29 cellular contexts compared by ENCODE assay signal in the genomic region with DNA sequence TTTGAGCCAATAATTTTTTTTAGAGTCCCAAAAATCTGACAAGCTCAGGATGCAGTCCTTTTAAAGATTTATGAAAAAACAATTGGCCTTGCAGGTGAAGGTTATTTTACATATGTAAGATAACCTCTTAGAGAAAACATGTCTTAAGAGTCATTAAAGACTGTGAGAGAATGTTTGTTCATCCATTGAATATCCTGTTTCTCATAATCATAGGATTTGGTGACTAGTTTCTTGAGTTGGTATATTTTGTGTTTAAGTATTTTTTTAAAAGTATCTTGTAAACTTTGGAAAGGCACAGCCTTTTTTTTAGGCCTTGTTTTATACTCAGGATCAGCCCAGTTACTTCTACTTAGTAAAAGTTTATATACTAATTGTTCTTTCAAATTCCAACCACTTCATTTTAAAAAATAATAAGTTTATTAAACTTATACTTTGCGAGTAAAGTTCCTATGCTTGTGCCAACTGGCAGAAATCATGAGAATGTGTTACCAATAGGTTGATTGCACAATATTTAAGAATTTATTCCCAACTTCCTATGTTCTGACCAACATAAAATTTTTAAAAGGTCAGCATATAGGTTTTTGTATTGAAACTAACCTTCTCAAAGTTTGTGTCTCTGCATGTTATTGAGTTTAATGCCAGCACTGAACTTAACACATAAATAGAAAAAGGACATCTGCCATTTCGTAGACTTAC. TPM values are rescaled to one million over a fixed set of nuclear protein-coding genes. Genes with fewer than 3 reads are reported as not detected.
DNase-seq lines count a peak whose midpoint lies in the region; ATAC-seq and TF ChIP-seq lines count a peak whose summit lies in the region.
"Had no signal": no experiment of that assay in that cellular context is flagged by ENCODE, and none has a peak within 500 bp of the region (broad histone marks: within the 10 kb centered on the region; RNA-seq: fewer than 3 reads in every experiment).

No MANE protein-coding gene starts in this region.

- no peak overlapping the region for H2BK15ac ChIP-seq in mesendoderm (replicated peaks; ENCODE audit: low read depth)

- no peak overlapping the region for H3K56ac ChIP-seq in mesendoderm (ENCODE audit: low read length)

- no peak overlapping the region for H3K23ac ChIP-seq in mesendoderm (ENCODE audit: low read length)

- H3K4me1 Mint-ChIP-seq in natural killer cell, result no peaks in the 10 kb centered on the region
- H3K4me1 Mint-ChIP-seq: CD8-positive, alpha-beta memory T cell had no signal

- H3K4me2 ChIP-seq in Loucy (ENCODE audit: low read depth, low read length, poor library complexity, severe bottlenecking) (no peak overlapping the region), mesendoderm (ENCODE audit: low read length) (no peak overlapping the region)

- peak; percentile 28 to 63 for DNase-seq in dermis microvascular lymphatic vessel endothelial cell (ENCODE audit: low read depth in 2 of 2)
- peak; percentile 20 for DNase-seq in fibroblast of the conjunctiva (ENCODE audit: low read depth)
- DNase-seq in stimulated activated naive CD4-positive, alpha-beta T cell (lab: John Stamatoyannopoulos, UW), result no peak
- DNase-seq in mesendoderm, result no peak
- no peak for DNase-seq in stimulated activated CD4-positive, alpha-beta T cell treated with anti-CD3 and anti-CD28 coated beads, Interleukin-15, amount 100 ng/mL, for 24 hours
- no peak for DNase-seq in natural killer cell
- DNase-seq: activated CD4-positive, alpha-beta T cell treated with anti-CD3 and anti-CD28 coated beads for 1 hour; activated CD8-positive, alpha-beta T cell treated with anti-CD3 and anti-CD28 coated beads, Interleukin-2, amount 10 ng/mL, durations not matched to agents 7 days and 5 days; BE2C; CD8-positive, alpha-beta memory T cell; cerebellar nuclear complex; DMS 273 treated with DMSO at 0.1 percent for 48 hours; GDM1; hypothalamus; immature natural killer cell; KG1; naive B cell; NCI-H1417 treated with DMSO at 0.1 percent for 48 hours; NCI-H774; psoas muscle had no signal

- no peak overlapping the region for H4K8ac ChIP-seq in mesendoderm (ENCODE audit: low read depth, low read length)

- no peak overlapping the region for H2BK5ac ChIP-seq in mesendoderm (ENCODE audit: low read length)

- no peaks in the 10 kb centered on the region for H3K9me2 ChIP-seq in Loucy (replicated peaks; ENCODE audit: low read depth, low read length)

- WGBS in mesendoderm (ENCODE audit: extremely low coverage, insufficient coverage, low lambda C conversion rate), result no CpG with 5 or more reads among the region's 2 CpGs

- no peak for TF ChIP-seq CTCF in Loucy (conservative IDR thresholded peaks at IDR 0.05; ENCODE audit: low read length)
- TF ChIP-seq CTCF in natural killer cell (IDR thresholded peaks at IDR 0.05), result no peak

- intact Hi-C loops in natural killer cell (cut with micrococcal nuclease), result loop anchor here (5.0 kb wide), 1 partner anchor 37 kb away; no protein-coding TSS in a partner anchor

- no peak overlapping the region for H2BK120ac ChIP-seq in mesendoderm (ENCODE audit: low read depth, low read length)

- no peaks in the 10 kb centered on the region for H3K27me3 ChIP-seq in ACC112 (ENCODE audit: insufficient read depth, low read length)
- no peaks in the 10 kb centered on the region for H3K27me3 ChIP-seq in Loucy (ENCODE audit: insufficient read depth, low read length, poor library complexity, severe bottlenecking)
- H3K27me3 ChIP-seq in mesendoderm (ENCODE audit: insufficient read depth, low read length, poor library complexity), result no peaks in the 10 kb centered on the region
- H3K27me3 ChIP-seq: BE2C, gastroesophageal sphincter had no signal

- H3K36me3 ChIP-seq in ACC112 (ENCODE audit: insufficient read depth, low read length), result no peaks in the 10 kb centered on the region
- no peaks in the 10 kb centered on the region for H3K36me3 ChIP-seq in Loucy (ENCODE audit: insufficient read depth, low read length)
- no peaks in the 10 kb centered on the region for H3K36me3 ChIP-seq in mesendoderm (ENCODE audit: control insufficient read depth, insufficient read depth, low read length)
- H3K36me3 ChIP-seq: BE2C, gastroesophageal sphincter, thoracic aorta had no signal

- no peaks in the 10 kb centered on the region for H3K27me3 Mint-ChIP-seq in natural killer cell (ENCODE audit: low read depth in 2 of 2)
- H3K27me3 Mint-ChIP-seq: activated naive CD8-positive, alpha-beta T cell; naive B cell; stimulated activated naive CD8-positive, alpha-beta T cell treated with anti-CD3 and anti-CD28 coated beads, Interleukin-15, Interleukin-2, amounts not matched to agents 100 ng/mL and 50 ng/mL, for 24 hours had no signal

- H3K9me3 Mint-ChIP-seq in natural killer cell, result no peaks in the 10 kb centered on the region
- H3K9me3 Mint-ChIP-seq: activated T-helper 2 cell treated with anti-CD3 and anti-CD28 coated beads, Interferon-gamma antibody, Interleukin-2, Interleukin-4, amounts not matched to agents 10 μg/mL and 5 μg/mL and 100 μg/mL, durations not matched to agents 14 hours and 24 hours and 36 hours; CD8-positive, alpha-beta memory T cell; immature natural killer cell; naive B cell had no signal

- no peaks in the 10 kb centered on the region for H3K9me3 ChIP-seq in Loucy (ENCODE audit: insufficient read depth, low read depth, low read length)
- H3K9me3 ChIP-seq: BE2C, gastroesophageal sphincter, psoas muscle, thoracic aorta had no signal

- no peak overlapping the region for H3K4me3 Mint-ChIP-seq in natural killer cell
- H3K4me3 Mint-ChIP-seq: activated CD8-positive, alpha-beta T cell treated with anti-CD3 and anti-CD28 coated beads, Interleukin-2, amount 10 ng/mL, durations not matched to agents 7 days and 5 days; activated naive CD8-positive, alpha-beta T cell; CD8-positive, alpha-beta memory T cell; immature natural killer cell; naive B cell; stimulated activated naive CD8-positive, alpha-beta T cell treated with anti-CD3 and anti-CD28 coated beads, Interleukin-15, Interleukin-2, amounts not matched to agents 100 ng/mL and 50 ng/mL, for 24 hours had no signal

- H2AFZ ChIP-seq in ACC112 (ENCODE audit: low read length, unreplicated experiment) (peak overlapping the region; percentile 96), Loucy (ENCODE audit: low read length) (peak overlapping the region; percentile 13; the same call in 1 of the 2 replicates)

- H2AK5ac ChIP-seq in mesendoderm (ENCODE audit: low read length), result no peak overlapping the region

- H3K4me3 ChIP-seq in ACC112 (ENCODE audit: low read depth, low read length), result no peak overlapping the region
- no peak overlapping the region for H3K4me3 ChIP-seq in Loucy (ENCODE audit: low read length, poor library complexity, severe bottlenecking)
- no peak overlapping the region for H3K4me3 ChIP-seq in mesendoderm (ENCODE audit: low read length)
- H3K4me3 ChIP-seq: gastroesophageal sphincter, psoas muscle, thoracic aorta had no signal

- H3K79me2 ChIP-seq in ACC112 (ENCODE audit: control insufficient read depth, insufficient read depth, low read length, unreplicated experiment), result no peaks in the 10 kb centered on the region
- no peaks in the 10 kb centered on the region for H3K79me2 ChIP-seq in Loucy (ENCODE audit: insufficient read depth, low read length)
- H3K79me2 ChIP-seq in mesendoderm (ENCODE audit: control insufficient read depth, insufficient read depth, low read length), result no peaks in the 10 kb centered on the region

- H3K27ac Mint-ChIP-seq in natural killer cell, result no peak overlapping the region
- H3K27ac Mint-ChIP-seq: activated CD8-positive, alpha-beta T cell treated with anti-CD3 and anti-CD28 coated beads, Interleukin-2, amount 10 ng/mL, durations not matched to agents 7 days and 5 days; activated naive CD8-positive, alpha-beta T cell; activated T-helper 2 cell treated with anti-CD3 and anti-CD28 coated beads, Interferon-gamma antibody, Interleukin-2, Interleukin-4, amounts not matched to agents 10 μg/mL and 5 μg/mL and 100 μg/mL, durations not matched to agents 14 hours and 24 hours and 36 hours; immature natural killer cell; naive B cell; stimulated activated naive CD8-positive, alpha-beta T cell treated with anti-CD3 and anti-CD28 coated beads, Interleukin-15, Interleukin-2, amounts not matched to agents 100 ng/mL and 50 ng/mL, for 24 hours had no signal

- H3K79me1 ChIP-seq in mesendoderm (ENCODE audit: low read length), result no peaks in the 10 kb centered on the region

- H3K4me1 ChIP-seq in ACC112 (ENCODE audit: control insufficient read depth, insufficient read depth, low read length, unreplicated experiment), result peaks cover 45% of the 10 kb centered on the region
- H3K4me1 ChIP-seq in Loucy (ENCODE audit: insufficient read depth, low read length, poor library complexity, severe bottlenecking), result peaks cover 6% of the 10 kb centered on the region
- no peaks in the 10 kb centered on the region for H3K4me1 ChIP-seq in mesendoderm (ENCODE audit: control insufficient read depth, low read depth, low read length)
- H3K4me1 ChIP-seq: BE2C, gastroesophageal sphincter, psoas muscle had no signal

- no peak for ATAC-seq in natural killer cell
- ATAC-seq: activated CD8-positive, alpha-beta T cell treated with anti-CD3 and anti-CD28 coated beads, Interleukin-2, amount 10 ng/mL, durations not matched to agents 7 days and 5 days; gastroesophageal sphincter; psoas muscle; SK-N-SH treated with all-trans-retinoic acid at 6 μM for 48 hours had no signal

- no peaks in the 10 kb centered on the region for H3F3A ChIP-seq in Loucy (ENCODE audit: low read depth)

- no peak overlapping the region for H3K4ac ChIP-seq in mesendoderm (ENCODE audit: low read depth, low read length)

- H4K20me1 ChIP-seq in Loucy (ENCODE audit: insufficient read depth, low read length, poor library complexity, severe bottlenecking), result no peaks in the 10 kb centered on the region

- H3K18ac ChIP-seq in mesendoderm (ENCODE audit: low read length), result no peak overlapping the region

- H3K27ac ChIP-seq in ACC112 (ENCODE audit: low read depth, low read length), result peak overlapping the region; percentile 74
- H3K27ac ChIP-seq in mesendoderm (ENCODE audit: low read depth, low read length), result no peak overlapping the region
- H3K27ac ChIP-seq: gastroesophageal sphincter, psoas muscle, thoracic aorta had no signal

- no peak overlapping the region for H4K5ac ChIP-seq in mesendoderm (ENCODE audit: low read length)

- no peak overlapping the region for H3K9ac ChIP-seq in Loucy (ENCODE audit: low read depth, low read length, poor library complexity, severe bottlenecking)
- no peak overlapping the region for H3K9ac ChIP-seq in mesendoderm (ENCODE audit: low read length)

- no peaks in the 10 kb centered on the region for H3K36me3 Mint-ChIP-seq in natural killer cell
- H3K36me3 Mint-ChIP-seq: activated naive CD8-positive, alpha-beta T cell; naive B cell had no signal

RNA-seq across cellular contexts. Expression of a gene that starts 40.0 kb away (rescaled TPM):
- total RNA-seq in dermis microvascular lymphatic vessel endothelial cell (15.3 and 15.4 TPM in 2 replicates), natural killer cell (1 to 10 TPM; 1.5 to 2.3 (median 1.5) TPM)
- 2.2 TPM for polyA plus RNA-seq in mesendoderm (2013, experiment 1 of 2)
- polyA plus RNA-seq in mesendoderm (2013, experiment 2 of 2), result 2.5 TPM
- total RNA-seq: activated CD8-positive, alpha-beta T cell treated with anti-CD3 and anti-CD28 coated beads, Interleukin-2, amount 10 ng/mL, durations not matched to agents 7 days and 5 days; activated T-helper 2 cell treated with anti-CD3 and anti-CD28 coated beads, Interferon-gamma antibody, Interleukin-2, Interleukin-4, amounts not matched to agents 10 μg/mL and 5 μg/mL and 100 μg/mL, durations not matched to agents 14 hours and 24 hours and 36 hours; CD8-positive, alpha-beta memory T cell; T-helper 2 cell treated with Interferon-gamma antibody and Interleukin-4, amounts not matched to agents 100 ng/mL and 5 ng/mL, for 36 hours had no signal

Comparison
In these comparisons a context has a peak if more than half of its experiments do, and no peak if none do; other contexts are left out.
1. DNase-seq: peak in dermis microvascular lymphatic vessel endothelial cell (2 of 2) and fibroblast of the conjunctiva (single experiment); none in stimulated activated naive CD4-positive, alpha-beta T cell (0 of 6), mesendoderm (single experiment), stimulated activated CD4-positive, alpha-beta T cell treated with anti-CD3 and anti-CD28 coated beads, Interleukin-15, amount 100 ng/mL, for 24 hours (single experiment) and natural killer cell (single experiment).